In the genomic region with DNA sequence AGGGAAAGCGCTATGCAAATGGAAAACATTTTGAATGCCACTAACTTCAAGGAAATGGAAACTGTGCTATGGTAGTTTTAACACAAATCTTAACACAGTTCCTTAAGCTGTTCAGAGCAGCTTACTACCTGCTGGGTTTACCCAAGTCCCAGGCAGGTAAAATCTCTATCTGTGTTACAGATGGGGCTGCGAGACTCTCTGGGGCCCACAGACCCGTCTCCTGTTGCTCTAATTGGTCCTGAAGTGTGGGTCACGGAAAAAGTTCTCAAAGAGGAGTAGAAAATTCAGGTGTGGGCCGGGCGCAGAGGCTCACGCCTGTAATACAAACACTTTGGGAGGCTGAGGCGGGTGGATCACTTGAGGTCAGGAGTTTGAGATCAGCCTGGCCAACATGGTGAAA, we compare ENCODE assay signal across 17 cellular contexts. TPM values are rescaled to one million over a fixed set of nuclear protein-coding genes. Genes with fewer than 3 reads are reported as not detected.
DNase-seq lines count a peak whose midpoint lies in the region; ATAC-seq and TF ChIP-seq lines count a peak whose summit lies in the region.
"Had no signal": no experiment of that assay in that cellular context is flagged by ENCODE, and none has a peak within 500 bp of the region (broad histone marks: within the 10 kb centered on the region; RNA-seq: fewer than 3 reads in every experiment).

No MANE protein-coding gene starts in this region.

- H3K4me2 ChIP-seq in neural progenitor cell = no peak overlapping the region
- H3K4me2 ChIP-seq in OCI-LY7 (ENCODE audit: low read length) = no peak overlapping the region

- intact Hi-C loops in CD4-positive, alpha-beta T cell (cut with DNase I, micrococcal nuclease) = no loop called here
- intact Hi-C loops in OCI-LY7 (cut with micrococcal nuclease; ENCODE audit: unreplicated experiment) = loop anchor here (10.0 kb wide), 1 partner anchor 275 kb away; no protein-coding TSS in a partner anchor

- H2AFZ ChIP-seq in neural progenitor cell (replicated peaks) (no peak overlapping the region), OCI-LY7 (ENCODE audit: low read length) (no peak overlapping the region)

- H3K4me3 Mint-ChIP-seq in neural progenitor cell = no peak overlapping the region
- H3K4me3 Mint-ChIP-seq in CD4-positive, alpha-beta T cell = no peak overlapping the region

- no peaks in the 10 kb centered on the region for H3K27me3 ChIP-seq in RWPE2 (ENCODE audit: insufficient read depth, poor library complexity, severe bottlenecking)
- H3K27me3 ChIP-seq in neural progenitor cell = no peaks in the 10 kb centered on the region
- no peaks in the 10 kb centered on the region for H3K27me3 ChIP-seq in CD4-positive, alpha-beta T cell (ENCODE audit: control insufficient read depth, insufficient read depth, low read length)
- H3K27me3 ChIP-seq: BE2C had no signal

- TF ChIP-seq CTCF in RWPE2 (IDR thresholded peaks at IDR 0.05; ENCODE audit: poor library complexity, severe bottlenecking) = no peak
- TF ChIP-seq CTCF in neural progenitor cell (IDR thresholded peaks at IDR 0.05) = no peak
- no peak for TF ChIP-seq CTCF in CD4-positive, alpha-beta T cell (IDR thresholded peaks at IDR 0.05)
- TF ChIP-seq CTCF in OCI-LY7 (conservative IDR thresholded peaks at IDR 0.05; ENCODE audit: low read length) = no peak

- H3K27ac ChIP-seq in RWPE2 (ENCODE audit: poor library complexity, severe bottlenecking) (peak overlapping the region; percentile 96), epithelial cell of prostate (peak overlapping the region; percentile 74), neural progenitor cell (peak overlapping the region; percentile 41), OCI-LY7 (ENCODE audit: low read depth, low read length, poor library complexity, severe bottlenecking) (no peak overlapping the region)
- H3K27ac ChIP-seq in CD4-positive, alpha-beta T cell (ENCODE audit: low read depth, low read length) = no peak overlapping the region

- H3K79me2 ChIP-seq in neural progenitor cell (ENCODE audit: low read depth) = no peaks in the 10 kb centered on the region
- H3K79me2 ChIP-seq in OCI-LY7 (ENCODE audit: insufficient read depth, low read depth, low read length) = 0 out of 2 replicates have a peak, but pooled peaks cover 3% of the 10 kb centered on the region

- H3F3A ChIP-seq in neural progenitor cell (ENCODE audit: low read depth) = peaks cover 9% of the 10 kb centered on the region

- no peaks in the 10 kb centered on the region for H3K9me3 Mint-ChIP-seq in neural progenitor cell
- no peaks in the 10 kb centered on the region for H3K9me3 Mint-ChIP-seq in CD4-positive, alpha-beta T cell

- H4K20me1 ChIP-seq in neural progenitor cell (ENCODE audit: low read depth) (peaks cover 23% of the 10 kb centered on the region), OCI-LY7 (ENCODE audit: insufficient read depth, low read length) (no peaks in the 10 kb centered on the region; the same call in 1 of the 2 replicates)

- H3K36me3 Mint-ChIP-seq in neural progenitor cell = peaks cover 8% of the 10 kb centered on the region
- H3K36me3 Mint-ChIP-seq in CD4-positive, alpha-beta T cell (ENCODE audit: low read depth) = peaks cover 14% of the 10 kb centered on the region

- H3K4me1 ChIP-seq in RWPE2 (ENCODE audit: insufficient read depth, poor library complexity, severe bottlenecking) = peaks cover 75% of the 10 kb centered on the region
- H3K4me1 ChIP-seq in neural progenitor cell = peaks cover 21% of the 10 kb centered on the region
- H3K4me1 ChIP-seq in OCI-LY7 (ENCODE audit: insufficient read depth, low read length, poor library complexity, severe bottlenecking) = peaks cover 20% of the 10 kb centered on the region
- H3K4me1 ChIP-seq: BE2C had no signal

- H3K9me2 ChIP-seq in OCI-LY7 (ENCODE audit: insufficient read depth, low read length) = no peaks in the 10 kb centered on the region

- no peak for ATAC-seq in RWPE2 (ENCODE audit: low read depth)
- ATAC-seq in CD4-positive, alpha-beta T cell (ENCODE audit: poor library complexity) = no peak
- ATAC-seq: GM12878, Panc1, SK-N-SH treated with all-trans-retinoic acid at 6 μM for 48 hours had no signal

- peaks cover 2% of the 10 kb centered on the region for H3K27me3 Mint-ChIP-seq in neural progenitor cell (ENCODE audit: insufficient read depth, low read depth)
- H3K27me3 Mint-ChIP-seq in CD4-positive, alpha-beta T cell = no peaks in the 10 kb centered on the region

- peaks cover 12% of the 10 kb centered on the region for H3K4me1 Mint-ChIP-seq in neural progenitor cell
- peaks cover 28% of the 10 kb centered on the region for H3K4me1 Mint-ChIP-seq in CD4-positive, alpha-beta T cell (ENCODE audit: low read depth)

- BruUV-seq in OCI-LY7 (replicated peaks; lab: Mats Ljungman, UMichigan) = no TSS peak

- H3K9me3 ChIP-seq in RWPE2 (ENCODE audit: severe bottlenecking) (no peaks in the 10 kb centered on the region), neural progenitor cell (ENCODE audit: low read depth) (no peaks in the 10 kb centered on the region), OCI-LY7 (ENCODE audit: low read length) (no peaks in the 10 kb centered on the region)
- no peaks in the 10 kb centered on the region for H3K9me3 ChIP-seq in CD4-positive, alpha-beta T cell (ENCODE audit: control insufficient read depth, low read length)
- H3K9me3 ChIP-seq: BE2C had no signal

- CTCF ChIA-PET in CD4-positive, alpha-beta T cell (lab: Charles Lee) = no interaction called here
- CTCF ChIA-PET in OCI-LY7 (lab: Charles Lee; ENCODE audit: unreplicated experiment) = no interaction called here

- DNase-seq in RWPE2 (ENCODE audit: low spot score) = no peak
- no peak for DNase-seq in epithelial cell of prostate (ENCODE audit: low read depth, low spot score)
- peak; percentile 43 for DNase-seq in neural progenitor cell (ENCODE audit: low spot score)
- DNase-seq in NCI-H128 (lab: John Stamatoyannopoulos, UW; ENCODE audit: unreplicated experiment) = no peak
- no peak for DNase-seq in CD4-positive, alpha-beta T cell
- DNase-seq in stimulated activated CD4-positive, alpha-beta T cell treated with anti-CD3 and anti-CD28 coated beads, Interleukin-12 subunit alpha, Interleukin-12 subunit beta, amount 100 ng/mL, for 4 hours = no peak
- no peak for DNase-seq in OCI-LY7 (ENCODE audit: low spot score)
- DNase-seq: BE2C, GDM1, GOT3, NCI-H1417, NCI-H2029, NCI-H774, SHP77 treated with DMSO at 0.1 percent for 48 hours had no signal

- POLR2A ChIA-PET in CD4-positive, alpha-beta T cell (lab: Charles Lee) = interaction anchor here (1.3 kb wide), 1 partner anchor 17 kb away, joined by 4 read pairs; the partner anchor contains the start of genes DNAJC17 and ZFYVE19
- POLR2A ChIA-PET in OCI-LY7 (lab: Charles Lee) = interaction anchor here (0.6 to 0.7 kb wide), 2 partner anchors 55 to 76 kb away, joined by 6 read pairs; no protein-coding TSS in a partner anchor

- H3K9ac ChIP-seq in neural progenitor cell = no peak overlapping the region

- H3K36me3 ChIP-seq in RWPE2 (ENCODE audit: low read depth) = peaks cover 27% of the 10 kb centered on the region
- H3K36me3 ChIP-seq in neural progenitor cell = no peaks in the 10 kb centered on the region
- peaks cover 4% of the 10 kb centered on the region; the same call in 1 of the 2 replicates for H3K36me3 ChIP-seq in OCI-LY7 (ENCODE audit: insufficient read depth, low read length)

- no peak overlapping the region for H3K4me3 ChIP-seq in RWPE2 (ENCODE audit: severe bottlenecking)
- no peak overlapping the region for H3K4me3 ChIP-seq in neural progenitor cell
- no peak overlapping the region for H3K4me3 ChIP-seq in OCI-LY7 (ENCODE audit: low read depth, low read length, poor library complexity, severe bottlenecking)
- H3K4me3 ChIP-seq: GM12878 had no signal

- peak overlapping the region; percentile 65 for H3K27ac Mint-ChIP-seq in neural progenitor cell
- no peak overlapping the region for H3K27ac Mint-ChIP-seq in CD4-positive, alpha-beta T cell

RNA-seq across cellular contexts. Expression of gene ZFYVE19, which starts 16.9 kb away (rescaled TPM):
- total RNA-seq in neural progenitor cell (ENCODE audit: low replicate concordance) (19.3 and 20.2 TPM in 2 replicates), OCI-LY7 (2022) (18.8 and 22.8 TPM in 2 replicates)
- total RNA-seq in CD4-positive, alpha-beta T cell = 10 to 100 TPM; 12.0 to 13.0 TPM
- total RNA-seq in OCI-LY7 (2014; rRNA removed; shearing (Covaris generic)) = 24.3 and 29.3 TPM in 2 replicates

RNA-seq across cellular contexts. Expression of gene DNAJC17, which starts 17.3 kb away (rescaled TPM):
- 23.3 and 49.3 TPM in 2 replicates for total RNA-seq in neural progenitor cell (ENCODE audit: low replicate concordance)
- total RNA-seq in CD4-positive, alpha-beta T cell = 10 to 100 TPM; 14.4 to 17.9 TPM
- total RNA-seq in OCI-LY7 (2014; rRNA removed; shearing (Covaris generic)) = 24.2 and 39.2 TPM in 2 replicates
- 38.8 and 39.9 TPM in 2 replicates for total RNA-seq in OCI-LY7 (2022)

RNA-seq across cellular contexts. Expression of gene C15orf62, which starts 20.2 kb away (rescaled TPM):
- total RNA-seq in neural progenitor cell (ENCODE audit: low replicate concordance) (not detected in 2 replicates), OCI-LY7 (2022) (2.4 and 2.7 TPM in 2 replicates)
- under 1 TPM; 0.77 to 0.98 TPM for total RNA-seq in CD4-positive, alpha-beta T cell
- total RNA-seq in OCI-LY7 (2014; rRNA removed; shearing (Covaris generic)) = 4.0 and 4.7 TPM in 2 replicates

RNA-seq across cellular contexts. Expression of gene GCHFR, which starts 26.1 kb away (rescaled TPM):
- total RNA-seq in neural progenitor cell (ENCODE audit: low replicate concordance) = 2.8 and 3.0 TPM in 2 replicates
- 10 to 100 TPM; 13.5 to 14.8 TPM for total RNA-seq in CD4-positive, alpha-beta T cell
- total RNA-seq in OCI-LY7 (2014; rRNA removed; shearing (Covaris generic)) = 97.4 and 113 TPM in 2 replicates
- 66.0 and 75.7 TPM in 2 replicates for total RNA-seq in OCI-LY7 (2022)

RNA-seq across cellular contexts. Expression of gene RMDN3, which starts 34.9 kb away (rescaled TPM):
- 13.2 and 16.3 TPM in 2 replicates for total RNA-seq in neural progenitor cell (ENCODE audit: low replicate concordance)
- 10 to 100 TPM; 29.1 to 30.3 TPM for total RNA-seq in CD4-positive, alpha-beta T cell
- total RNA-seq in OCI-LY7 (2014; rRNA removed; shearing (Covaris generic)) = 10.7 and 14.9 TPM in 2 replicates
- total RNA-seq in OCI-LY7 (2022) = 21.5 and 23.7 TPM in 2 replicates

Comparison
In these comparisons a context has a peak if more than half of its experiments do, and no peak if none do; other contexts are left out.
1. H3K27ac ChIP-seq: peak in RWPE2 (single experiment), epithelial cell of prostate (single experiment) and neural progenitor cell (single experiment); none in CD4-positive, alpha-beta T cell (single experiment) and OCI-LY7 (single experiment).